1 cellular context compared by ENCODE assay signal in genomic region chr1:27356628-27357280, GRCh38.
A peak's percentile ranks its signal among the peaks of the same experiment; 100 is the strongest.
TF ChIP-seq lines count a peak whose summit lies in the region.

No MANE protein-coding gene starts in this region.

TF ChIP-seq in K562, 482 proteins besides CTCF, POLR2A, EP300 and RAD21:
- peak; percentile 99 for TF ChIP-seq ZBTB33 (CRISPR knock-in tag; IDR thresholded peaks at IDR 0.05)
- 0 out of 2 replicates have a peak, but pooled peaks have one; percentile 13 for TF ChIP-seq POLR2G (IDR thresholded peaks at IDR 0.05; ENCODE audit: low read depth, low read length)
- TF ChIP-seq PCBP1 (IDR thresholded peaks at IDR 0.05; ENCODE audit: low read depth, low read length, poor library complexity, severe bottlenecking) = peak; percentile 38
- TF ChIP-seq ZNF583 (CRISPR knock-in tag; IDR thresholded peaks at IDR 0.05) = no peak
TF ChIP-seq in K562: peak in this region for 3.
